ENCODE assay signal across 18 cellular contexts in the genomic region with DNA sequence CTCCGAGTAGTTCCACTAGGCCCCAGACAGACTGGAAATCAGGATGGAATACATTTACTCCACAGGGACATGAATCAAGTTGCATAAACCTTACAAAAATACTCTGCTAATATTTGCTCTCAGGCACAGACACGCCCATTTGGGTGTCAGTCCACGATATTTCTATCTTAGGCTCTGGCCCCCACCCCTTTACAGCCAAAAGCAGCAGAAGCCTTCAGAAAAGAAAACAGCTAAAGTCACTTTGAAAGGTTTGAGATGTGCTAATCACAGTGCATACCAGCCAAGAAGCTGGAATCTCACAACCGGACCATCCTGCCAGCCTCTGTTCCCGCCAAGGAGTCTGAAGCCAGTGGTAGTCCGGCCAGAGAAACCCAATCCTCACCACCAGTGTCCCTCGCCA. TPM values are rescaled to one million over a fixed set of nuclear protein-coding genes. Genes with fewer than 3 reads are reported as not detected.
DNase-seq lines count a peak whose midpoint lies in the region; ATAC-seq and TF ChIP-seq lines count a peak whose summit lies in the region.
"Had no signal": no experiment of that assay in that cellular context is flagged by ENCODE, and none has a peak within 500 bp of the region (broad histone marks: within the 10 kb centered on the region; RNA-seq: fewer than 3 reads in every experiment).

No MANE protein-coding gene starts in this region.

- H3K4me3 ChIP-seq in breast epithelium (no peak overlapping the region), mammary epithelial cell (replicated peaks in 1 of 3; ENCODE audit: insufficient read depth in 1 of 3, low read depth in 2 of 3, low read length in 3 of 3) (no peak overlapping the region), left ventricle myocardium inferior (no peak overlapping the region)
- H3K4me3 ChIP-seq: adrenal gland, GM12878 had no signal

- no peak overlapping the region for H3K9ac ChIP-seq in mammary epithelial cell (ENCODE audit: insufficient read depth, low read length)

- H3K36me3 Mint-ChIP-seq in nephron (ENCODE audit: low read depth): no peaks in the 10 kb centered on the region
- H3K36me3 Mint-ChIP-seq: mesothelial cell of epicardium had no signal

- peak overlapping the region in 2 of 3 experiments; percentile 28 to 56 for H3K27ac Mint-ChIP-seq in nephron
- H3K27ac Mint-ChIP-seq: activated T-helper 17 cell treated with anti-CD3 and anti-CD28 coated beads, Interleukin-2, amount 50 U/mL, for 72 hours; mesothelial cell of epicardium had no signal

- no peaks in the 10 kb centered on the region for H3K27me3 ChIP-seq in breast epithelium
- no peaks in the 10 kb centered on the region for H3K27me3 ChIP-seq in mammary epithelial cell (ENCODE audit: insufficient read depth, low read length)
- H3K27me3 ChIP-seq in left ventricle myocardium inferior (ENCODE audit: low read depth): no peaks in the 10 kb centered on the region
- H3K27me3 ChIP-seq: adrenal gland had no signal

- WGBS in mammary epithelial cell (ENCODE audit: low coverage, missing lambda C conversion rate): 63% methylated on average over 5 of the region's 7 CpGs

- peaks cover 38% of the 10 kb centered on the region for H3K4me1 Mint-ChIP-seq in nephron
- H3K4me1 Mint-ChIP-seq: activated T-helper 17 cell treated with anti-CD3 and anti-CD28 coated beads, Interleukin-2, amount 50 U/mL, for 72 hours had no signal

- no peak for DNase-seq in breast epithelium (ENCODE audit: low spot score in 2 of 2)
- no peak for DNase-seq in mammary epithelial cell
- no peak for DNase-seq in left ventricle myocardium inferior
- DNase-seq in SHP77 (lab: John Stamatoyannopoulos, UW): no peak
- no peak for DNase-seq in HUDEP-2 (lab: John Stamatoyannopoulos, UW; ENCODE audit: unreplicated experiment in 76 of 76)
- DNase-seq: KG1, NCI-H1105, nucleus accumbens, T-helper 2 cell had no signal

- peak overlapping the region; percentile 2 to 22 for H3K27ac ChIP-seq in breast epithelium
- no peak overlapping the region for H3K27ac ChIP-seq in mammary epithelial cell (ENCODE audit: insufficient read depth, low read depth, low read length)
- H3K27ac ChIP-seq in left ventricle myocardium inferior (replicated peaks): peak overlapping the region; percentile 85
- H3K27ac ChIP-seq: adrenal gland, HL-60 had no signal

- intact Hi-C loops in breast epithelium (cut with DNase I; ENCODE audit: low total_unique reads): no loop called here
- intact Hi-C loops in mammary epithelial cell (cut with micrococcal nuclease): no loop called here
- intact Hi-C loops in left ventricle myocardium inferior (cut with micrococcal nuclease): no loop called here

- H4K20me1 ChIP-seq in mammary epithelial cell (ENCODE audit: insufficient read depth, low read length): no peaks in the 10 kb centered on the region

- H3K9me3 Mint-ChIP-seq in nephron: no peaks in the 10 kb centered on the region
- H3K9me3 Mint-ChIP-seq: activated T-helper 17 cell treated with anti-CD3 and anti-CD28 coated beads, Interleukin-2, amount 50 U/mL, for 72 hours; mesothelial cell of epicardium had no signal

- H3K4me3 Mint-ChIP-seq in nephron: no peak overlapping the region
- H3K4me3 Mint-ChIP-seq: activated T-helper 17 cell treated with anti-CD3 and anti-CD28 coated beads, Interleukin-2, amount 50 U/mL, for 72 hours; mesothelial cell of epicardium had no signal

- in situ Hi-C loops in mammary epithelial cell (cut with MboI; ENCODE audit: low sequenced_read_pairs in 2 of 2): no loop called here

- H2AFZ ChIP-seq in mammary epithelial cell (ENCODE audit: low read depth, low read length): no peak overlapping the region

- H3K27me3 Mint-ChIP-seq in nephron (ENCODE audit: low read depth): peaks cover 5% of the 10 kb centered on the region

- H3K79me2 ChIP-seq in mammary epithelial cell (ENCODE audit: insufficient read depth, low read length): peaks cover 92% of the 10 kb centered on the region

- CTCF ChIA-PET in mammary epithelial cell (lab: Charles Lee; ENCODE audit: low non-redundant PET): no interaction called here

- H3K9me3 ChIP-seq in breast epithelium (no peaks in the 10 kb centered on the region), mammary epithelial cell (replicated peaks; ENCODE audit: insufficient read depth, low read length) (no peaks in the 10 kb centered on the region), left ventricle myocardium inferior (replicated peaks) (no peaks in the 10 kb centered on the region)
- H3K9me3 ChIP-seq: adrenal gland had no signal

- TF ChIP-seq POLR2A in breast epithelium (IDR thresholded peaks at IDR 0.05): no peak

- H3K36me3 ChIP-seq in breast epithelium (no peaks in the 10 kb centered on the region), mammary epithelial cell (ENCODE audit: insufficient read depth, low read length) (no peaks in the 10 kb centered on the region), left ventricle myocardium inferior (no peaks in the 10 kb centered on the region)
- H3K36me3 ChIP-seq: adrenal gland had no signal

- H3K4me1 ChIP-seq in breast epithelium (no peaks in the 10 kb centered on the region), mammary epithelial cell (ENCODE audit: insufficient read depth, low read length) (peaks cover 39% of the 10 kb centered on the region), left ventricle myocardium inferior (peaks cover 50% of the 10 kb centered on the region)
- H3K4me1 ChIP-seq: adrenal gland had no signal

- no TSS peak for BruUV-seq in mammary epithelial cell (replicated peaks; lab: Mats Ljungman, UMichigan)

- dilution Hi-C loops in mammary epithelial cell (cut with HindIII; ENCODE audit: low sequenced_read_pairs): no loop called here

- no peak overlapping the region for H3K4me2 ChIP-seq in mammary epithelial cell (ENCODE audit: insufficient read depth, low read depth, low read length)

- no peak for ATAC-seq in GM18520 (IDR thresholded peaks at IDR 0.05; ENCODE audit: unreplicated experiment)
- no peak for ATAC-seq in GM19324 (IDR thresholded peaks at IDR 0.05; ENCODE audit: low FRiP score, unreplicated experiment)
- ATAC-seq: activated CD4-positive, CD25-positive, alpha-beta regulatory T cell treated with anti-CD3 and anti-CD28 coated beads, Interleukin-2, amount 50 U/mL, for 24 hours; activated T-helper 17 cell treated with anti-CD3 and anti-CD28 coated beads, Interleukin-2, amount 50 U/mL, for 72 hours; GM12878 had no signal

- TF ChIP-seq CTCF in breast epithelium (IDR thresholded peaks at IDR 0.05) (no peak), mammary epithelial cell (conservative IDR thresholded peaks at IDR 0.05 in 1 of 2, IDR thresholded peaks at IDR 0.05 in 1 of 2; ENCODE audit: extremely low read depth in 1 of 2, insufficient read depth in 1 of 2, low read depth in 1 of 2, low read length in 2 of 2) (no peak), left ventricle myocardium inferior (IDR thresholded peaks at IDR 0.05; ENCODE audit: borderline replicate concordance) (no peak), nephron (IDR thresholded peaks at IDR 0.05; ENCODE audit: unreplicated experiment in 3 of 3) (no peak)

RNA-seq across cellular contexts. Expression of gene PTPN3, which starts 22.6 kb away (rescaled TPM):
- total RNA-seq in breast epithelium (10 to 100 TPM in 2 of 3 donors, 1 to 10 TPM in 1; 4.2 to 21.2 (median 14.4) TPM), mammary epithelial cell (10 to 100 TPM; 23.0 to 41.8 TPM), left ventricle myocardium inferior (27.4 TPM)
- polyA plus RNA-seq in mammary epithelial cell: 18.2 TPM
- polyA minus RNA-seq in mammary epithelial cell: 31.8 TPM
